In the genomic region with DNA sequence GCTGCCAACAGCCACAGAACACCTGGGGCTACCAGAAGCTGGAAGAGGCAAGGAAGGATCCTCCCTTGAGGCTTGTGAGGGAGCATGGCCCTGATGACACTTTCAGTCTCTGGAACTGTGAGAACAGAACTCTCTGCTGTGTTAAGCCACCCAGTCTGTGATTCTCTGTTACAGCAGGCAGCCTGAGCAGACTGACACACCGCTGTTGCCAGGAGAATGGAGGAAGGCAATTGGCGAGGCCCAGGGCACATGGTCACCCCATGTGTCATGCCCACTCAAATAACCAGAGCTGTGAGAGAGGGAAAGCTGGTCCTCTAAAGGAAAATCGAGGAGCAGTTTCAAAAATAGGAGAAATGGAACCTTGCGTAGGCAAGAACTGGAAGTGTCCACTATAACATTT, we compare ENCODE assay signal across 36 cellular contexts. TPM values are rescaled to one million over a fixed set of nuclear protein-coding genes. Genes with fewer than 3 reads are reported as not detected.
"Had no signal": no experiment of that assay in that cellular context is flagged by ENCODE, and none has a peak within 500 bp of the region (broad histone marks: within the 10 kb centered on the region; RNA-seq: fewer than 3 reads in every experiment).

No MANE protein-coding gene starts in this region.

- H3K4me2 ChIP-seq: PC-9 had no signal

- H3K27me3 ChIP-seq: brain microvascular endothelial cell had no signal

- H3K36me3 Mint-ChIP-seq: activated CD8-positive, alpha-beta memory T cell treated with anti-CD3 and anti-CD28 coated beads, Interleukin-2, amount 10 ng/mL, durations not matched to agents 7 days and 5 days; activated naive CD8-positive, alpha-beta T cell treated with anti-CD3 and anti-CD28 coated beads for 36 hours had no signal

- H2AFZ ChIP-seq: PC-9 had no signal

- H3K4me3 Mint-ChIP-seq: activated CD4-positive, alpha-beta memory T cell treated with anti-CD3 and anti-CD28 coated beads, Interleukin-2, amount 10 ng/mL, durations not matched to agents 7 days and 5 days; activated CD8-positive, alpha-beta memory T cell treated with anti-CD3 and anti-CD28 coated beads, Interleukin-2, amount 10 ng/mL, durations not matched to agents 7 days and 5 days; activated naive CD8-positive, alpha-beta T cell treated with anti-CD3 and anti-CD28 coated beads for 36 hours; activated T-cell treated with anti-CD3 and anti-CD28 coated beads, Interleukin-2, amount 50 U/mL, for 72 hours; activated T-helper 17 cell treated with anti-CD3 and anti-CD28 coated beads, Interleukin-2, amount 50 U/mL, for 72 hours had no signal

- H3K27ac ChIP-seq: brain microvascular endothelial cell, PC-9, WERI-Rb-1 had no signal

- H3K4me3 ChIP-seq: PC-9 had no signal

- H3K9me3 Mint-ChIP-seq: activated CD4-positive, alpha-beta memory T cell treated with anti-CD3 and anti-CD28 coated beads, Interleukin-2, amount 10 ng/mL, durations not matched to agents 7 days and 5 days; activated T-cell treated with anti-CD3 and anti-CD28 coated beads, Interleukin-2, amount 50 U/mL, for 72 hours; activated T-helper 17 cell treated with anti-CD3 and anti-CD28 coated beads, Interleukin-2, amount 50 U/mL, for 72 hours had no signal

- DNase-seq: activated CD4-positive, alpha-beta memory T cell treated with anti-CD3 and anti-CD28 coated beads, Interleukin-2, amount 10 ng/mL, durations not matched to agents 7 days and 5 days; activated CD4-positive, alpha-beta T cell treated with anti-CD3 and anti-CD28 coated beads for 1 hour; activated CD4-positive, alpha-beta T cell treated with anti-CD3 and anti-CD28 coated beads for 48 hours; activated CD4-positive, CD25-positive, alpha-beta regulatory T cell; activated CD8-positive, alpha-beta memory T cell treated with anti-CD3 and anti-CD28 coated beads for 24 hours; activated CD8-positive, alpha-beta memory T cell treated with anti-CD3 and anti-CD28 coated beads, Interleukin-2, amount 10 ng/mL, durations not matched to agents 7 days and 5 days; activated effector memory CD4-positive, alpha-beta T cell treated with anti-CD3 and anti-CD28 coated beads, Interleukin-2, amount 50 U/mL, for 16 hours; activated naive CD4-positive, alpha-beta T cell; activated naive CD4-positive, alpha-beta T cell treated with anti-CD3 and anti-CD28 coated beads, Interleukin-2, amount 50 U/mL, for 16 hours; activated naive CD8-positive, alpha-beta T cell treated with anti-CD3 and anti-CD28 coated beads for 36 hours; activated T-cell treated with anti-CD3 and anti-CD28 coated beads, Interleukin-2, amount 50 U/mL, for 1 hour; activated T-cell treated with anti-CD3 and anti-CD28 coated beads, Interleukin-2, amount 50 U/mL, for 72 hours; amniotic stem cell; aorta; brain microvascular endothelial cell; central memory CD4-positive, alpha-beta T cell; NCI-H1092 treated with DMSO at 0.1 percent for 48 hours; NCI-H1417; NCI-H146; NCI-H187; NCI-H2029 treated with DMSO at 0.1 percent for 48 hours; NCI-H2107; NCI-H2171; NCI-H510A; NCI-H526; NCI-H748 treated with DMSO at 0.1 percent for 48 hours; NK-92 treated with Interleukin-12 subunit alpha and Interleukin-12 subunit beta, amount 100 ng/mL, for 24 hours; PC-9; Right ventricle myocardium superior; SW 1271; T-helper 1 cell; T-helper 2 cell; T-helper 9 cell; WERI-Rb-1 had no signal

- H3K27ac Mint-ChIP-seq: activated CD4-positive, alpha-beta memory T cell treated with anti-CD3 and anti-CD28 coated beads, Interleukin-2, amount 10 ng/mL, durations not matched to agents 7 days and 5 days; activated CD8-positive, alpha-beta memory T cell treated with anti-CD3 and anti-CD28 coated beads, Interleukin-2, amount 10 ng/mL, durations not matched to agents 7 days and 5 days; activated naive CD8-positive, alpha-beta T cell treated with anti-CD3 and anti-CD28 coated beads for 36 hours; activated T-cell treated with anti-CD3 and anti-CD28 coated beads, Interleukin-2, amount 50 U/mL, for 72 hours; activated T-helper 17 cell treated with anti-CD3 and anti-CD28 coated beads, Interleukin-2, amount 50 U/mL, for 72 hours had no signal

- H3K4me1 Mint-ChIP-seq: activated CD8-positive, alpha-beta memory T cell treated with anti-CD3 and anti-CD28 coated beads, Interleukin-2, amount 10 ng/mL, durations not matched to agents 7 days and 5 days; activated naive CD8-positive, alpha-beta T cell treated with anti-CD3 and anti-CD28 coated beads for 36 hours; activated T-helper 17 cell treated with anti-CD3 and anti-CD28 coated beads, Interleukin-2, amount 50 U/mL, for 72 hours had no signal

- H3K36me3 ChIP-seq: brain microvascular endothelial cell, WERI-Rb-1 had no signal

RNA-seq across cellular contexts. Expression of a gene that starts 12.0 kb away (rescaled TPM):
- total RNA-seq: activated CD4-positive, alpha-beta memory T cell treated with anti-CD3 and anti-CD28 coated beads, Interleukin-2, amount 10 ng/mL, durations not matched to agents 7 days and 5 days; activated naive CD8-positive, alpha-beta T cell treated with anti-CD3 and anti-CD28 coated beads for 36 hours; OCI-LY7; PC-9; Right ventricle myocardium superior had no signal
- polyA plus RNA-seq: aorta had no signal
